10 cellular contexts compared by ENCODE assay signal in the genomic region with DNA sequence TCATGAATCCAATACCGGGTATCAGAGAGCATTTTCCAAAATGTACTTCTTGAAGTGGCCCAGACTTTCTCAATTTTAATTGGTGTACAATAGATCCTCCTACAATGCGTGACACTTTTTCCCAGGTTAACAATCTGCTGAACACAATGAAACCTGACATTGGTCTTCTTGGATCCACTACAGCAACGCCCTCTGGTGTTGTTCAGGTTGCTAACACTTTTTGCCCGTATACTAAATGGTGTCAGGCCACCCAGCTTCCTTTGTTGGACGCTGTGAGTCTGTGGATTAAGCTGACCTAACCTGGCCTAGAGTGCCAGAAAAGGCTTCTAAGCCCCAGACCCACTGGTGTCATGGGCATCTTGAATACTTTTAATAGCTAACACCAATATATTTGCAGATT.
DNase-seq lines count a peak whose midpoint lies in the region; ATAC-seq, FAIRE-seq and TF ChIP-seq lines count a peak whose summit lies in the region.
"Had no signal": no experiment of that assay in that cellular context is flagged by ENCODE, and none has a peak within 500 bp of the region (broad histone marks: within the 10 kb centered on the region; RNA-seq: fewer than 3 reads in every experiment).

No MANE protein-coding gene starts in this region.

- H3K9ac ChIP-seq in Karpas-422 (ENCODE audit: low read length) (no peak overlapping the region), GM12878 (ENCODE audit: control insufficient read depth, insufficient read depth, low read length) (no peak overlapping the region)

- H3K79me2 ChIP-seq in Karpas-422 (ENCODE audit: low read length) = no peaks in the 10 kb centered on the region
- H3K79me2 ChIP-seq in GM12878 (ENCODE audit: control insufficient read depth, insufficient read depth, low read length) = no peaks in the 10 kb centered on the region

- intact Hi-C loops in GM12878 (cut with micrococcal nuclease; ENCODE audit: unreplicated experiment) (loop anchor here (2.0 kb wide), 2 partner anchors 45 to 289 kb away; no protein-coding TSS in a partner anchor), psoas muscle (cut with DNase I) (no loop called here)
- intact Hi-C loops in naive thymus-derived CD4-positive, alpha-beta T cell (cut with micrococcal nuclease) = loop anchor here in 1 of 2 donors (2.0 kb wide), 1 partner anchor 289 kb away; no protein-coding TSS in a partner anchor

- H3K27me3 ChIP-seq in Karpas-422 (ENCODE audit: low read length) = no peaks in the 10 kb centered on the region
- no peaks in the 10 kb centered on the region for H3K27me3 ChIP-seq in GM12878 (replicated peaks in 1 of 2; ENCODE audit: control insufficient read depth in 2 of 2, insufficient read depth in 2 of 2, low read length in 1 of 2)
- H3K27me3 ChIP-seq in psoas muscle (ENCODE audit: insufficient read depth in 3 of 3, low read length in 2 of 3) = no peaks in the 10 kb centered on the region
- no peaks in the 10 kb centered on the region for H3K27me3 ChIP-seq in naive thymus-derived CD4-positive, alpha-beta T cell (ENCODE audit: control insufficient read depth in 2 of 2, insufficient read depth in 2 of 2, low read length in 2 of 2)
- H3K27me3 ChIP-seq: MG63 had no signal

- H3K9me3 ChIP-seq in Karpas-422 (ENCODE audit: low read length) = no peaks in the 10 kb centered on the region
- H3K9me3 ChIP-seq in GM12878 (replicated peaks; ENCODE audit: control insufficient read depth, insufficient read depth, low read length) = no peaks in the 10 kb centered on the region
- no peaks in the 10 kb centered on the region for H3K9me3 ChIP-seq in psoas muscle
- no peaks in the 10 kb centered on the region for H3K9me3 ChIP-seq in naive thymus-derived CD4-positive, alpha-beta T cell (ENCODE audit: control insufficient read depth in 2 of 3, low read length in 3 of 3)
- H3K9me3 ChIP-seq: MG63 had no signal

- H3K9me3 Mint-ChIP-seq in activated T-cell treated with anti-CD3 and anti-CD28 coated beads, Interleukin-2, amount 50 U/mL, for 72 hours = peaks cover 0 to 5% of the 10 kb centered on the region in 2 donors
- H3K9me3 Mint-ChIP-seq in activated T-cell treated with anti-CD3 and anti-CD28 coated beads, Interleukin-2, amount 50 U/mL, for 4 hours = peaks cover 6% of the 10 kb centered on the region
- peaks cover 0 to 20% (median 1%) of the 10 kb centered on the region in 11 donors for H3K9me3 Mint-ChIP-seq in naive thymus-derived CD4-positive, alpha-beta T cell

- TF ChIP-seq CTCF in GM12878 (IDR thresholded peaks at IDR 0.05 in 2 of 3, conservative IDR thresholded peaks at IDR 0.05 in 1 of 3; ENCODE audit: control insufficient read depth in 2 of 3, extremely low read depth in 1 of 3, insufficient read depth in 1 of 3, low read depth in 3 of 3, low read length in 3 of 3) (peak; percentile 40 to 52 (median 48); a peak in 4 of 6 replicates), retinal pigment epithelial cell (conservative IDR thresholded peaks at IDR 0.05; ENCODE audit: low read depth, low read length) (peak; percentile 4), coronary artery (IDR thresholded peaks at IDR 0.05) (no peak), psoas muscle (IDR thresholded peaks at IDR 0.05) (no peak)

- POLR2A ChIA-PET in GM12878 (lab: Charles Lee) = no interaction called here
- POLR2A ChIA-PET in naive thymus-derived CD4-positive, alpha-beta T cell (lab: Charles Lee) = no interaction called here

- no peak overlapping the region for H3K27ac ChIP-seq in Karpas-422 (ENCODE audit: low read length)
- H3K27ac ChIP-seq in GM12878 (ENCODE audit: control insufficient read depth, insufficient read depth) = no peak overlapping the region
- no peak overlapping the region for H3K27ac ChIP-seq in coronary artery
- no peak overlapping the region for H3K27ac ChIP-seq in psoas muscle
- H3K27ac ChIP-seq in naive thymus-derived CD4-positive, alpha-beta T cell (ENCODE audit: low read depth, low read length) = no peak overlapping the region

- H3K4me3 ChIP-seq in Karpas-422 (ENCODE audit: low read length) (no peak overlapping the region), GM12878 (no peak overlapping the region), retinal pigment epithelial cell (ENCODE audit: low read length) (no peak overlapping the region), coronary artery (no peak overlapping the region), psoas muscle (no peak overlapping the region)
- H3K4me3 ChIP-seq in naive thymus-derived CD4-positive, alpha-beta T cell (ENCODE audit: low read length) = no peak overlapping the region
- H3K4me3 ChIP-seq: MG63 had no signal

- peaks cover 14% of the 10 kb centered on the region for H3K27me3 Mint-ChIP-seq in activated T-cell treated with anti-CD3 and anti-CD28 coated beads, Interleukin-2, amount 50 U/mL, for 72 hours (ENCODE audit: low read depth)
- peaks cover 17% of the 10 kb centered on the region for H3K27me3 Mint-ChIP-seq in activated T-cell treated with anti-CD3 and anti-CD28 coated beads, Interleukin-2, amount 50 U/mL, for 4 hours (ENCODE audit: low read depth)
- peaks cover 9 to 26% (median 16%) of the 10 kb centered on the region in 5 donors for H3K27me3 Mint-ChIP-seq in naive thymus-derived CD4-positive, alpha-beta T cell

- CTCF ChIA-PET in GM12878 (lab: Yijun Ruan, JAX) = interaction anchor here (1.0 to 6.7 kb wide), 5 partner anchors 14 to 288 kb away, joined by 3 to 48 read pairs (median 23); no protein-coding TSS in a partner anchor
- CTCF ChIA-PET in naive thymus-derived CD4-positive, alpha-beta T cell (lab: Charles Lee) = interaction anchor here (1.1 kb wide), 1 partner anchor 288 kb away, joined by 3 read pairs; no protein-coding TSS in a partner anchor

- no peaks in the 10 kb centered on the region for H3K9me2 ChIP-seq in Karpas-422 (replicated peaks; ENCODE audit: insufficient read depth, low read length)

- H3K4me2 ChIP-seq in Karpas-422 (ENCODE audit: low read depth, low read length, poor library complexity, severe bottlenecking) (no peak overlapping the region), GM12878 (ENCODE audit: control insufficient read depth, insufficient read depth) (no peak overlapping the region)

- SMC1A ChIA-PET in GM12878 (lab: Charles Lee; ENCODE audit: uncharacterized antibody, unreplicated experiment) = interaction anchor here (0.9 to 4.3 kb wide), 5 partner anchors 44 to 288 kb away, joined by 4 to 23 read pairs (median 6); no protein-coding TSS in a partner anchor

- RAD21 ChIA-PET in GM12878 (lab: Charles Lee; ENCODE audit: unreplicated experiment) = interaction anchor here (1.0 to 3.4 kb wide), 3 partner anchors 44 to 288 kb away, joined by 3 to 12 read pairs (median 5); no protein-coding TSS in a partner anchor

- no peaks in the 10 kb centered on the region for H3K4me1 ChIP-seq in Karpas-422 (ENCODE audit: low read length)
- no peaks in the 10 kb centered on the region for H3K4me1 ChIP-seq in GM12878 (ENCODE audit: control insufficient read depth, insufficient read depth, low read length)
- no peaks in the 10 kb centered on the region for H3K4me1 ChIP-seq in psoas muscle
- no peaks in the 10 kb centered on the region for H3K4me1 ChIP-seq in naive thymus-derived CD4-positive, alpha-beta T cell (ENCODE audit: control insufficient read depth in 2 of 2, insufficient read depth in 2 of 2, low read length in 2 of 2)

- no peak for TF ChIP-seq EP300 in GM12878 (IDR thresholded peaks at IDR 0.05; ENCODE audit: borderline replicate concordance in 1 of 2, control insufficient read depth in 1 of 2, low read depth in 2 of 2, low read length in 2 of 2)

- no peak for TF ChIP-seq POLR2A in GM12878 (IDR thresholded peaks at IDR 0.05; ENCODE audit: low read depth, low read length)

- H2AFZ ChIP-seq in Karpas-422 (ENCODE audit: low read length) (no peak overlapping the region), GM12878 (ENCODE audit: control insufficient read depth, low read depth, low read length) (no peak overlapping the region)

- WGBS in GM12878 (ENCODE audit: insufficient coverage, insufficient replicate concordance, low lambda C conversion rate, missing lambda C conversion rate) = 34% methylated on average over 5 of the region's 5 CpGs
- WGBS in psoas muscle, 3 donors = 42 to 46% (median 42%) methylated on average over 5 of the region's 5 CpGs

- H3K4me3 Mint-ChIP-seq in activated T-cell treated with anti-CD3 and anti-CD28 coated beads, Interleukin-2, amount 50 U/mL, for 72 hours = no peak overlapping the region
- no peak overlapping the region for H3K4me3 Mint-ChIP-seq in activated T-cell treated with anti-CD3 and anti-CD28 coated beads, Interleukin-2, amount 50 U/mL, for 4 hours
- no peak overlapping the region for H3K4me3 Mint-ChIP-seq in naive thymus-derived CD4-positive, alpha-beta T cell

- H4K20me1 ChIP-seq in Karpas-422 (ENCODE audit: insufficient read depth, low read depth, low read length) (no peaks in the 10 kb centered on the region), GM12878 (ENCODE audit: control insufficient read depth, insufficient read depth) (no peaks in the 10 kb centered on the region)

- in situ Hi-C loops in GM12878 (cut with MboI) = loop anchor here (10.0 kb wide), 1 partner anchor 289 kb away; no protein-coding TSS in a partner anchor

- no peak for FAIRE-seq in GM12878 (lab: Jason Lieb, UNC)

- peak; percentile 4 to 5 for DNase-seq in activated T-cell treated with anti-CD3 and anti-CD28 coated beads, Interleukin-2, amount 50 U/mL, for 72 hours
- DNase-seq in activated T-cell treated with anti-CD3 and anti-CD28 coated beads, Interleukin-2, amount 50 U/mL, for 4 hours = no peak
- DNase-seq in Karpas-422 = peak; percentile 83
- DNase-seq in GM12878 (ENCODE audit: low read depth, low spot score) = no peak
- no peak for DNase-seq in retinal pigment epithelial cell (ENCODE audit: low read depth)
- DNase-seq in coronary artery (ENCODE audit: low spot score) = no peak
- no peak for DNase-seq in psoas muscle
- no peak for DNase-seq in naive thymus-derived CD4-positive, alpha-beta T cell
- DNase-seq: DMS79, MG63 had no signal

- peaks cover 1 to 7% of the 10 kb centered on the region in 2 donors for H3K36me3 Mint-ChIP-seq in activated T-cell treated with anti-CD3 and anti-CD28 coated beads, Interleukin-2, amount 50 U/mL, for 72 hours (ENCODE audit: insufficient read depth in 2 of 2)
- H3K36me3 Mint-ChIP-seq in activated T-cell treated with anti-CD3 and anti-CD28 coated beads, Interleukin-2, amount 50 U/mL, for 4 hours (ENCODE audit: insufficient read depth) = no peaks in the 10 kb centered on the region
- H3K36me3 Mint-ChIP-seq in naive thymus-derived CD4-positive, alpha-beta T cell = peaks cover 0 to 4% (median 0%) of the 10 kb centered on the region in 5 donors

- peak; percentile 40; the same call in 1 of the 2 replicates for TF ChIP-seq RAD21 in GM12878 (IDR thresholded peaks at IDR 0.05; ENCODE audit: insufficient read depth, low read depth, low read length)

- ATAC-seq in activated T-cell treated with anti-CD3 and anti-CD28 coated beads, Interleukin-2, amount 50 U/mL, for 72 hours (replicated peaks in 1 of 2) = no peak
- no peak for ATAC-seq in activated T-cell treated with anti-CD3 and anti-CD28 coated beads, Interleukin-2, amount 50 U/mL, for 4 hours
- peak; percentile 64 for ATAC-seq in GM12878
- ATAC-seq in psoas muscle = no peak
- ATAC-seq in naive thymus-derived CD4-positive, alpha-beta T cell = no peak

- no TSS peak for BruUV-seq in GM12878 (replicated peaks; lab: Mats Ljungman, UMichigan)

- no peaks in the 10 kb centered on the region for H3K4me1 Mint-ChIP-seq in activated T-cell treated with anti-CD3 and anti-CD28 coated beads, Interleukin-2, amount 50 U/mL, for 72 hours (ENCODE audit: low read depth)
- H3K4me1 Mint-ChIP-seq in activated T-cell treated with anti-CD3 and anti-CD28 coated beads, Interleukin-2, amount 50 U/mL, for 4 hours (ENCODE audit: low read depth) = no peaks in the 10 kb centered on the region
- H3K4me1 Mint-ChIP-seq in naive thymus-derived CD4-positive, alpha-beta T cell = peaks cover 0 to 4% (median 0%) of the 10 kb centered on the region in 7 donors

- no peak overlapping the region for H3K27ac Mint-ChIP-seq in activated T-cell treated with anti-CD3 and anti-CD28 coated beads, Interleukin-2, amount 50 U/mL, for 72 hours
- no peak overlapping the region for H3K27ac Mint-ChIP-seq in naive thymus-derived CD4-positive, alpha-beta T cell

- no peaks in the 10 kb centered on the region for H3K36me3 ChIP-seq in Karpas-422 (ENCODE audit: insufficient read depth, low read length)
- no peaks in the 10 kb centered on the region for H3K36me3 ChIP-seq in GM12878 (ENCODE audit: control insufficient read depth in 2 of 2, insufficient read depth in 2 of 2, low read length in 1 of 2)
- H3K36me3 ChIP-seq in psoas muscle (ENCODE audit: insufficient read depth in 1 of 2, low read depth in 1 of 2) = no peaks in the 10 kb centered on the region
- no peaks in the 10 kb centered on the region for H3K36me3 ChIP-seq in naive thymus-derived CD4-positive, alpha-beta T cell (ENCODE audit: control insufficient read depth in 2 of 3, insufficient read depth in 3 of 3, low read length in 3 of 3)
- H3K36me3 ChIP-seq: MG63 had no signal

Comparison
In these comparisons a context has a peak if more than half of its experiments do, and no peak if none do; other contexts are left out.
1. DNase-seq: peak in activated T-cell treated with anti-CD3 and anti-CD28 coated beads, Interleukin-2, amount 50 U/mL, for 72 hours (2 of 2) and Karpas-422 (single experiment); none in activated T-cell treated with anti-CD3 and anti-CD28 coated beads, Interleukin-2, amount 50 U/mL, for 4 hours (single experiment), GM12878 (single experiment), retinal pigment epithelial cell (single experiment), coronary artery (single experiment), psoas muscle (0 of 2) and naive thymus-derived CD4-positive, alpha-beta T cell (0 of 9).
2. CTCF ChIP-seq: peak in GM12878 (3 of 3) and retinal pigment epithelial cell (single experiment); none in coronary artery (single experiment) and psoas muscle (single experiment).